Comparison of ENCODE assay signal across 1 cellular context in the genomic region with DNA sequence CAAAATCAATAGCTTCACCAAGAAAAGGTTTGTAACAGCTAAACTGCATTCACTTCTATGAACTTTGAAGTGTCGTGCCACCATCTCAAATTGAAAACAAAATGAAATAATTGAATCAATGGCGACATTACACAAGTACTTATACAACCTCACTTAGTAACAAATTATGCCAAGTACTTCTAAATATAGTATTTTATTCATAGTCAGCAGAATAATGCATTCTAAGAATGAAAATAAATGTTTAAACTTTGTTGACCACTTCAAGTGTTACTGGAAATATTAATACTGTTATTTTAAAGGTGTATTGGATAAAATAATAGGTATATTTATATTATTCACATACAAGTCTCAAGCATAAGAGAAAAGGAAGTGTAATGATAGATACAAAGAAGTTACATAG.
TF ChIP-seq lines count a peak whose summit lies in the region.

No MANE protein-coding gene starts in this region.

TF ChIP-seq in HepG2, 621 proteins besides CTCF, POLR2A, EP300 and RAD21:
- TF ChIP-seq, protein P1, sequence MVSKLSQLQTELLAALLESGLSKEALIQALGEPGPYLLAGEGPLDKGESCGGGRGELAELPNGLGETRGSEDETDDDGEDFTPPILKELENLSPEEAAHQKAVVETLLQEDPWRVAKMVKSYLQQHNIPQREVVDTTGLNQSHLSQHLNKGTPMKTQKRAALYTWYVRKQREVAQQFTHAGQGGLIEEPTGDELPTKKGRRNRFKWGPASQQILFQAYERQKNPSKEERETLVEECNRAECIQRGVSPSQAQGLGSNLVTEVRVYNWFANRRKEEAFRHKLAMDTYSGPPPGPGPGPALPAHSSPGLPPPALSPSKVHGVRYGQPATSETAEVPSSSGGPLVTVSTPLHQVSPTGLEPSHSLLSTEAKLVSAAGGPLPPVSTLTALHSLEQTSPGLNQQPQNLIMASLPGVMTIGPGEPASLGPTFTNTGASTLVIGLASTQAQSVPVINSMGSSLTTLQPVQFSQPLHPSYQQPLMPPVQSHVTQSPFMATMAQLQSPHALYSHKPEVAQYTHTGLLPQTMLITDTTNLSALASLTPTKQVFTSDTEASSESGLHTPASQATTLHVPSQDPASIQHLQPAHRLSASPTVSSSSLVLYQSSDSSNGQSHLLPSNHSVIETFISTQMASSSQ (IDR thresholded peaks at IDR 0.05; ENCODE audit: low read depth) = no peak
- TF ChIP-seq, protein P1 (CRISPR knock-in tag; IDR thresholded peaks at IDR 0.05; ENCODE audit: borderline replicate concordance) = no peak
- no peak for TF ChIP-seq NFIB (CRISPR knock-in tag; IDR thresholded peaks at IDR 0.05; ENCODE audit: borderline replicate concordance)
- TF ChIP-seq MAFF (IDR thresholded peaks at IDR 0.05; ENCODE audit: low read depth, low read length) = peak; percentile 77
- no peak for TF ChIP-seq KLF9 (CRISPR knock-in tag; IDR thresholded peaks at IDR 0.05; ENCODE audit: low read depth)
- TF ChIP-seq ZBTB42 (CRISPR knock-in tag; IDR thresholded peaks at IDR 0.05) = no peak
- TF ChIP-seq MAFK (conservative IDR thresholded peaks at IDR 0.05 in 1 of 2, IDR thresholded peaks at IDR 0.05 in 1 of 2; ENCODE audit: low read length in 2 of 2) = peak; percentile 53 to 85
